1 cellular context compared by ENCODE assay signal in genomic region chr12:6613776-6614512, GRCh38.
A peak's percentile ranks its signal among the peaks of the same experiment; 100 is the strongest.
TF ChIP-seq lines count a peak whose summit lies in the region.

No MANE protein-coding gene starts in this region.

TF ChIP-seq in HEK293, 187 proteins besides CTCF, POLR2A, EP300 and RAD21 (continues in another document):
- TF ChIP-seq ZNF449 (tag by site-specific recombination; IDR thresholded peaks at IDR 0.05): no peak
- no peak for TF ChIP-seq PRDM4 (tag by site-specific recombination; IDR thresholded peaks at IDR 0.05)
- no peak; the same call in 1 of the 2 replicates for TF ChIP-seq ZNF2 (tag by site-specific recombination; IDR thresholded peaks at IDR 0.05)
- no peak for TF ChIP-seq TRIM28 (IDR thresholded peaks at IDR 0.05; ENCODE audit: borderline replicate concordance, low read length)
- TF ChIP-seq ZNF548 (tag by site-specific recombination; IDR thresholded peaks at IDR 0.05): no peak
- no peak for TF ChIP-seq ZNF138 (tag by site-specific recombination; IDR thresholded peaks at IDR 0.05; ENCODE audit: borderline replicate concordance)
- TF ChIP-seq, protein P1, sequence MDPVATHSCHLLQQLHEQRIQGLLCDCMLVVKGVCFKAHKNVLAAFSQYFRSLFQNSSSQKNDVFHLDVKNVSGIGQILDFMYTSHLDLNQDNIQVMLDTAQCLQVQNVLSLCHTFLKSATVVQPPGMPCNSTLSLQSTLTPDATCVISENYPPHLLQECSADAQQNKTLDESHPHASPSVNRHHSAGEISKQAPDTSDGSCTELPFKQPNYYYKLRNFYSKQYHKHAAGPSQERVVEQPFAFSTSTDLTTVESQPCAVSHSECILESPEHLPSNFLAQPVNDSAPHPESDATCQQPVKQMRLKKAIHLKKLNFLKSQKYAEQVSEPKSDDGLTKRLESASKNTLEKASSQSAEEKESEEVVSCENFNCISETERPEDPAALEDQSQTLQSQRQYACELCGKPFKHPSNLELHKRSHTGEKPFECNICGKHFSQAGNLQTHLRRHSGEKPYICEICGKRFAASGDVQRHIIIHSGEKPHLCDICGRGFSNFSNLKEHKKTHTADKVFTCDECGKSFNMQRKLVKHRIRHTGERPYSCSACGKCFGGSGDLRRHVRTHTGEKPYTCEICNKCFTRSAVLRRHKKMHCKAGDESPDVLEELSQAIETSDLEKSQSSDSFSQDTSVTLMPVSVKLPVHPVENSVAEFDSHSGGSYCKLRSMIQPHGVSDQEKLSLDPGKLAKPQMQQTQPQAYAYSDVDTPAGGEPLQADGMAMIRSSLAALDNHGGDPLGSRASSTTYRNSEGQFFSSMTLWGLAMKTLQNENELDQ (tag by site-specific recombination; IDR thresholded peaks at IDR 0.05; ENCODE audit: low read depth): no peak
- TF ChIP-seq GLI2 (tag by site-specific recombination; IDR thresholded peaks at IDR 0.05; ENCODE audit: borderline replicate concordance, low read depth): no peak
- TF ChIP-seq ZNF132 (tag by site-specific recombination; IDR thresholded peaks at IDR 0.05; ENCODE audit: borderline replicate concordance): no peak
- no peak for TF ChIP-seq ZNF433 (tag by site-specific recombination; IDR thresholded peaks at IDR 0.05; ENCODE audit: low read depth)
- TF ChIP-seq ZBTB7A (tag by site-specific recombination; IDR thresholded peaks at IDR 0.05; ENCODE audit: low read depth): no peak
- no peak for TF ChIP-seq TCF7L2 (IDR thresholded peaks at IDR 0.05; ENCODE audit: borderline replicate concordance, low read depth, low read length)
- no peak for TF ChIP-seq ELK4 (IDR thresholded peaks at IDR 0.05; ENCODE audit: borderline replicate concordance, low read depth, low read length)
- no peak for TF ChIP-seq ZNF23 (tag by site-specific recombination; IDR thresholded peaks at IDR 0.05; ENCODE audit: borderline replicate concordance)
- peak; percentile 97 for TF ChIP-seq SP2 (tag by site-specific recombination; IDR thresholded peaks at IDR 0.05)
- TF ChIP-seq ZNF514 (tag by site-specific recombination; IDR thresholded peaks at IDR 0.05): no peak
- TF ChIP-seq ZSCAN30 (tag by site-specific recombination; IDR thresholded peaks at IDR 0.05): 0 out of 2 replicates have a peak, but pooled peaks have one; percentile 25
- TF ChIP-seq ZNF302 (tag by site-specific recombination; IDR thresholded peaks at IDR 0.05; ENCODE audit: low read depth): no peak
- peak; percentile 37; the same call in 1 of the 2 replicates for TF ChIP-seq EGR2 (tag by site-specific recombination; IDR thresholded peaks at IDR 0.05; ENCODE audit: low read depth)
- no peak for TF ChIP-seq ZNF768 (tag by site-specific recombination; IDR thresholded peaks at IDR 0.05)
- TF ChIP-seq ZNF146 (tag by site-specific recombination; IDR thresholded peaks at IDR 0.05): no peak
- no peak for TF ChIP-seq MZF1 (tag by site-specific recombination; IDR thresholded peaks at IDR 0.05; ENCODE audit: borderline replicate concordance)
- TF ChIP-seq ZNF202 (tag by site-specific recombination; IDR thresholded peaks at IDR 0.05; ENCODE audit: borderline replicate concordance): no peak
- TF ChIP-seq, protein P2, sequence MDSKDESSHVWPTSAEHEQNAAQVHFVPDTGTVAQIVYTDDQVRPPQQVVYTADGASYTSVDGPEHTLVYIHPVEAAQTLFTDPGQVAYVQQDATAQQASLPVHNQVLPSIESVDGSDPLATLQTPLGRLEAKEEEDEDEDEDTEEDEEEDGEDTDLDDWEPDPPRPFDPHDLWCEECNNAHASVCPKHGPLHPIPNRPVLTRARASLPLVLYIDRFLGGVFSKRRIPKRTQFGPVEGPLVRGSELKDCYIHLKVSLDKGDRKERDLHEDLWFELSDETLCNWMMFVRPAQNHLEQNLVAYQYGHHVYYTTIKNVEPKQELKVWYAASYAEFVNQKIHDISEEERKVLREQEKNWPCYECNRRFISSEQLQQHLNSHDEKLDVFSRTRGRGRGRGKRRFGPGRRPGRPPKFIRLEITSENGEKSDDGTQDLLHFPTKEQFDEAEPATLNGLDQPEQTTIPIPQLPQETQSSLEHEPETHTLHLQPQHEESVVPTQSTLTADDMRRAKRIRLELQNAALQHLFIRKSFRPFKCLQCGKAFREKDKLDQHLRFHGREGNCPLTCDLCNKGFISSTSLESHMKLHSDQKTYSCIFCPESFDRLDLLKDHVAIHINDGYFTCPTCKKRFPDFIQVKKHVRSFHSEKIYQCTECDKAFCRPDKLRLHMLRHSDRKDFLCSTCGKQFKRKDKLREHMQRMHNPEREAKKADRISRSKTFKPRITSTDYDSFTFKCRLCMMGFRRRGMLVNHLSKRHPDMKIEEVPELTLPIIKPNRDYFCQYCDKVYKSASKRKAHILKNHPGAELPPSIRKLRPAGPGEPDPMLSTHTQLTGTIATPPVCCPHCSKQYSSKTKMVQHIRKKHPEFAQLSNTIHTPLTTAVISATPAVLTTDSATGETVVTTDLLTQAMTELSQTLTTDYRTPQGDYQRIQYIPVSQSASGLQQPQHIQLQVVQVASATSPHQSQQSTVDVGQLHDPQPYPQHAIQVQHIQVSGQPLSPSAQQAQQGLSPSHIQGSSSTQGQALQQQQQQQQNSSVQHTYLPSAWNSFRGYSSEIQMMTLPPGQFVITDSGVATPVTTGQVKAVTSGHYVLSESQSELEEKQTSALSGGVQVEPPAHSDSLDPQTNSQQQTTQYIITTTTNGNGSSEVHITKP (tag by site-specific recombination; IDR thresholded peaks at IDR 0.05): peak; percentile 77
- peak; percentile 76 for TF ChIP-seq ZNF501 (tag by site-specific recombination; IDR thresholded peaks at IDR 0.05)
- peak; percentile 86 for TF ChIP-seq SCRT2 (tag by site-specific recombination; IDR thresholded peaks at IDR 0.05)
- TF ChIP-seq ZNF266 (tag by site-specific recombination; IDR thresholded peaks at IDR 0.05; ENCODE audit: low read depth): no peak
- no peak for TF ChIP-seq ZNF426 (tag by site-specific recombination; IDR thresholded peaks at IDR 0.05)
- peak; percentile 65; the same call in 1 of the 2 replicates for TF ChIP-seq SCRT1 (tag by site-specific recombination; IDR thresholded peaks at IDR 0.05; ENCODE audit: borderline replicate concordance)
- TF ChIP-seq KLF16 (tag by site-specific recombination; IDR thresholded peaks at IDR 0.05): peak; percentile 59; the same call in 1 of the 2 replicates
- TF ChIP-seq ZBTB8A (tag by site-specific recombination; IDR thresholded peaks at IDR 0.05): peak; percentile 84
- TF ChIP-seq ATF2 (tag by site-specific recombination; IDR thresholded peaks at IDR 0.05; ENCODE audit: low read depth): no peak
- TF ChIP-seq ZNF645 (tag by site-specific recombination; IDR thresholded peaks at IDR 0.05): no peak
- TF ChIP-seq ZNF558 (tag by site-specific recombination; IDR thresholded peaks at IDR 0.05): no peak
- no peak for TF ChIP-seq ZNF837 (tag by site-specific recombination; IDR thresholded peaks at IDR 0.05)
- peak; percentile 87 for TF ChIP-seq ZIC2 (tag by site-specific recombination; IDR thresholded peaks at IDR 0.05)
- no peak for TF ChIP-seq PRDM6 (tag by site-specific recombination; IDR thresholded peaks at IDR 0.05)
- no peak for TF ChIP-seq ZSCAN4 (tag by site-specific recombination; IDR thresholded peaks at IDR 0.05)
- TF ChIP-seq ZBTB44 (tag by site-specific recombination; IDR thresholded peaks at IDR 0.05): no peak
- no peak for TF ChIP-seq OVOL3 (tag by site-specific recombination; IDR thresholded peaks at IDR 0.05)
- peak; percentile 33; the same call in 1 of the 2 replicates for TF ChIP-seq ZNF423 (tag by site-specific recombination; IDR thresholded peaks at IDR 0.05)
- TF ChIP-seq ZNF416 (tag by site-specific recombination; IDR thresholded peaks at IDR 0.05): no peak
- TF ChIP-seq ZNF121 (tag by site-specific recombination; IDR thresholded peaks at IDR 0.05): no peak
- no peak for TF ChIP-seq ZNF354C (tag by site-specific recombination; IDR thresholded peaks at IDR 0.05; ENCODE audit: borderline replicate concordance, low read depth)
